12 cellular contexts compared by ENCODE assay signal in the genomic region with DNA sequence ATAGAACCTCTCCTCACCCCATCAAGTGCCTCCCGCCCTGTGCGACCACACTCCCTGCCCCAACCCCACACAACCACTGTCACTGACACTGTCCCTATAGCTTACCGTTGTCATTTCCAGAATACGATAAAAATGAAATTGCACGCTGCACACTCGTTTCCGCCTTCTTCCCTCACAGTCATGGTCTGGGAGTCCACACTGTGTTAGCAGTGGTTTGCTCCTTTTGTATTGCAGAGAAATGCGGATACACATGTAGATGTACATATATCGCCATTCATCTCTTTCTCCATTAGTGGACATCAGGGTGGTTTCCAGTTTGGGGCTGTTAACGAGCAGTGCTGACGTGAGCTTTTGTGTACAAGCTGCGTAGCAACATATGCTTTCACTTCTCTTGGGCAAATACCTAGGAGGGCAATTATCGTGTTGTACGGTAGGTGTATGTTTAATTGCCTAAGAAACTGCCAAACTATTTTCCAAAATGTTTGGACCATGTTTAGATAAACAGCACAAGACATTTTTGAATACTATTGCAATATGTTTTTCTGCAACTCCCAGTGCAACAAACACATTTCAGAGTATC. TPM values are rescaled to one million over a fixed set of nuclear protein-coding genes. Genes with fewer than 3 reads are reported as not detected.
A peak's percentile ranks its signal among the peaks of the same experiment; 100 is the strongest.
DNase-seq lines count a peak whose midpoint lies in the region; ATAC-seq, FAIRE-seq and TF ChIP-seq lines count a peak whose summit lies in the region.
"Had no signal": no experiment of that assay in that cellular context is flagged by ENCODE, and none has a peak within 500 bp of the region (broad histone marks: within the 10 kb centered on the region; RNA-seq: fewer than 3 reads in every experiment).

No MANE protein-coding gene starts in this region.

- peak overlapping the region; percentile 85 for H3K27ac ChIP-seq in CD4-positive, alpha-beta memory T cell (ENCODE audit: low read depth, low read length)
- H3K27ac ChIP-seq: thoracic aorta had no signal

- H3K36me3 ChIP-seq in CD4-positive, alpha-beta memory T cell (ENCODE audit: insufficient read depth, low read length): no peaks in the 10 kb centered on the region
- H3K36me3 ChIP-seq in BE2C: no peaks in the 10 kb centered on the region
- H3K36me3 ChIP-seq: esophagus muscularis mucosa, thoracic aorta had no signal

- no peaks in the 10 kb centered on the region for H3K27me3 ChIP-seq in CD4-positive, alpha-beta memory T cell (ENCODE audit: insufficient read depth, low read length)
- H3K27me3 ChIP-seq in BE2C: no peaks in the 10 kb centered on the region
- H3K27me3 ChIP-seq: esophagus muscularis mucosa had no signal

- intact Hi-C loops in CD4-positive, alpha-beta memory T cell (cut with micrococcal nuclease): loop anchor here (1.0 to 2.0 kb wide), 6 partner anchors 17 to 60 kb away; a partner anchor contains a TSS

- peaks cover 0 to 2% (median 0%) of the 10 kb centered on the region in 8 donors for H3K9me3 Mint-ChIP-seq in CD4-positive, alpha-beta memory T cell
- H3K9me3 Mint-ChIP-seq in memory B cell: no peaks in the 10 kb centered on the region

- TF ChIP-seq CTCF in BE2C (IDR thresholded peaks at IDR 0.05; ENCODE audit: low read depth, low read length): no peak

- H3K4me3 Mint-ChIP-seq in CD4-positive, alpha-beta memory T cell: peak overlapping the region; percentile 83 to 94 (median 87)
- peak overlapping the region; percentile 92 for H3K4me3 Mint-ChIP-seq in T-helper 17 cell
- H3K4me3 Mint-ChIP-seq in memory B cell: peak overlapping the region; percentile 99

- H3K4me1 Mint-ChIP-seq in CD4-positive, alpha-beta memory T cell: peaks cover 37 to 66% (median 44%) of the 10 kb centered on the region in 4 donors
- H3K4me1 Mint-ChIP-seq in T-helper 17 cell (peaks cover 40% of the 10 kb centered on the region), memory B cell (peaks cover 19% of the 10 kb centered on the region)

- no peak for FAIRE-seq in GM19239 (lab: Jason Lieb, UNC)

- no peaks in the 10 kb centered on the region for H3K9me3 ChIP-seq in CD4-positive, alpha-beta memory T cell (ENCODE audit: control insufficient read depth in 1 of 2, low read length in 2 of 2)
- no peaks in the 10 kb centered on the region for H3K9me3 ChIP-seq in T-helper 17 cell (ENCODE audit: control insufficient read depth, low read length, poor library complexity, severe bottlenecking)
- no peaks in the 10 kb centered on the region for H3K9me3 ChIP-seq in BE2C
- H3K9me3 ChIP-seq: esophagus muscularis mucosa, thoracic aorta had no signal

- CTCF ChIA-PET in CD4-positive, alpha-beta memory T cell (lab: Charles Lee; ENCODE audit: partially characterized antibody): interaction anchor here (0.9 to 6.4 kb wide), 26 partner anchors 11 to 144 kb away, joined by 3 to 54 read pairs (median 6); a partner anchor contains a TSS

- H3K27me3 Mint-ChIP-seq in CD4-positive, alpha-beta memory T cell: no peaks in the 10 kb centered on the region
- no peaks in the 10 kb centered on the region for H3K27me3 Mint-ChIP-seq in T-helper 17 cell
- H3K27me3 Mint-ChIP-seq in memory B cell: no peaks in the 10 kb centered on the region

- POLR2A ChIA-PET in CD4-positive, alpha-beta memory T cell (lab: Charles Lee; ENCODE audit: partially characterized antibody): interaction anchor here (1.0 to 24.4 kb wide), 28 partner anchors 11 to 129 kb away, joined by 3 to 1022 read pairs (median 18); a partner anchor contains a TSS

- H3K36me3 Mint-ChIP-seq in CD4-positive, alpha-beta memory T cell: peaks cover 3 to 14% of the 10 kb centered on the region in 2 donors
- peaks cover 7% of the 10 kb centered on the region for H3K36me3 Mint-ChIP-seq in T-helper 17 cell (ENCODE audit: low read depth)
- no peaks in the 10 kb centered on the region for H3K36me3 Mint-ChIP-seq in memory B cell

- peak overlapping the region; percentile 4 to 42 for H3K4me3 ChIP-seq in CD4-positive, alpha-beta memory T cell (ENCODE audit: low read length in 2 of 2)
- no peak overlapping the region for H3K4me3 ChIP-seq in BE2C (ENCODE audit: low read depth, low read length)
- H3K4me3 ChIP-seq: esophagus muscularis mucosa, thoracic aorta had no signal

- ATAC-seq in HG02885 (IDR thresholded peaks at IDR 0.05; ENCODE audit: poor library complexity, unreplicated experiment) (peak; percentile 40), T-helper 17 cell (peak; percentile 62), memory B cell (ENCODE audit: low read depth) (peak; percentile 74), HG03521 (IDR thresholded peaks at IDR 0.05; ENCODE audit: unreplicated experiment) (no peak)

- peak; percentile 54 to 86 (median 63) for DNase-seq in CD4-positive, alpha-beta memory T cell
- DNase-seq in T-helper 17 cell (peak in 1 of 3 donors; percentile 35), memory B cell (ENCODE audit: low spot score in 2 of 2) (peak in 1 of 2 donors; percentile 42), BE2C (no peak), GM19239 (ENCODE audit: insufficient read length, low spot score) (no peak), NCI-H128 (lab: John Stamatoyannopoulos, UW; ENCODE audit: unreplicated experiment) (no peak)

- H3K27ac Mint-ChIP-seq in CD4-positive, alpha-beta memory T cell: peak overlapping the region; percentile 95 to 100 (median 99)
- H3K27ac Mint-ChIP-seq in T-helper 17 cell: peak overlapping the region; percentile 97
- H3K27ac Mint-ChIP-seq in memory B cell: peak overlapping the region; percentile 100

- peaks cover 61% of the 10 kb centered on the region for H3K4me1 ChIP-seq in CD4-positive, alpha-beta memory T cell (ENCODE audit: insufficient read depth, low read length)
- no peaks in the 10 kb centered on the region for H3K4me1 ChIP-seq in BE2C

RNA-seq across cellular contexts. Expression of a gene that starts 59.2 kb away (rescaled TPM):
- total RNA-seq in CD4-positive, alpha-beta memory T cell: 100 to 1,000 TPM; 283 to 289 TPM
- 100 to 1,000 TPM; 170 to 323 TPM for polyA plus RNA-seq in CD4-positive, alpha-beta memory T cell
- total RNA-seq in T-helper 17 cell: 100 to 1,000 TPM; 310 to 362 TPM
- polyA plus RNA-seq in BE2C (2012; ENCODE audit: insufficient read depth, insufficient read length, low read depth): not detected
- total RNA-seq: kidney epithelial cell, M059J had no signal

Comparison
In these comparisons a context has a peak if more than half of its experiments do, and no peak if none do; other contexts are left out.
1. DNase-seq: peak in CD4-positive, alpha-beta memory T cell (5 of 5); none in BE2C (single experiment), GM19239 (single experiment) and NCI-H128 (single experiment).
2. Peak in every context shown above with its lines, with median percentiles within 50 percentile points of each other: H3K27ac Mint-ChIP-seq and H3K4me3 Mint-ChIP-seq.